Comparison of ENCODE assay signal across 29 cellular contexts in genomic region chr1:202908998-202909397, GRCh38.
"Had no signal": no experiment of that assay in that cellular context is flagged by ENCODE, and none has a peak within 500 bp of the region (broad histone marks: within the 10 kb centered on the region; RNA-seq: fewer than 3 reads in every experiment).

No MANE protein-coding gene starts in this region.

- H3K9me3 Mint-ChIP-seq: naive B cell; naive thymus-derived CD8-positive, alpha-beta T cell; natural killer cell treated with Interleukin-12 subunit alpha and Interleukin-12 subunit beta and Interleukin-15 and Interleukin-18, amount 100 ng/mL, for 72 hours; nephron progenitor cell; neural crest cell; stimulated activated memory B cell treated with anti-CD40 and anti-IgM and Interleukin-4, amounts not matched to agents 10 μg/mL and 1 μg/mL and 100 μg/mL, for 72 hours; stimulated activated naive CD8-positive, alpha-beta T cell treated with anti-CD3 and anti-CD28 coated beads, Interleukin-15, amount 100 ng/mL, for 72 hours had no signal

- H3K27ac ChIP-seq: neutrophil, pancreas, psoas muscle, skin epidermis, spleen, thoracic aorta, thyroid gland, tibial nerve, upper lobe of left lung, vagina had no signal

- H3K9me3 ChIP-seq: neutrophil, pancreas, psoas muscle, spleen, thoracic aorta, thyroid gland, tibial nerve, upper lobe of left lung, vagina had no signal

- H3K4me1 ChIP-seq: pancreas, psoas muscle, spleen, thyroid gland, tibial nerve, upper lobe of left lung, vagina had no signal

- H3K4me3 Mint-ChIP-seq: naive B cell; naive thymus-derived CD8-positive, alpha-beta T cell; natural killer cell treated with Interleukin-12 subunit alpha and Interleukin-12 subunit beta and Interleukin-15 and Interleukin-18, amount 100 ng/mL, for 72 hours; nephron progenitor cell; neural crest cell; stimulated activated memory B cell treated with anti-CD40 and anti-IgM and Interleukin-4, amounts not matched to agents 10 μg/mL and 1 μg/mL and 100 μg/mL, for 72 hours; stimulated activated naive CD8-positive, alpha-beta T cell treated with anti-CD3 and anti-CD28 coated beads, Interleukin-15, amount 100 ng/mL, for 72 hours had no signal

- H3K27ac Mint-ChIP-seq: naive B cell; natural killer cell treated with Interleukin-12 subunit alpha and Interleukin-12 subunit beta and Interleukin-15 and Interleukin-18, amount 100 ng/mL, for 72 hours; nephron progenitor cell; stimulated activated memory B cell treated with anti-CD40 and anti-IgM and Interleukin-4, amounts not matched to agents 10 μg/mL and 1 μg/mL and 100 μg/mL, for 72 hours; stimulated activated naive CD8-positive, alpha-beta T cell treated with anti-CD3 and anti-CD28 coated beads, Interleukin-15, amount 100 ng/mL, for 72 hours had no signal

- ATAC-seq: naive thymus-derived CD8-positive, alpha-beta T cell; natural killer cell treated with Interleukin-12 subunit alpha and Interleukin-12 subunit beta and Interleukin-15 and Interleukin-18, amount 100 ng/mL, for 72 hours; pancreas; psoas muscle; right cardiac atrium; sciatic nerve; stimulated activated memory B cell treated with anti-CD40 and anti-IgM and Interleukin-4, amounts not matched to agents 10 μg/mL and 1 μg/mL and 100 μg/mL, for 72 hours; stimulated activated naive CD8-positive, alpha-beta T cell treated with anti-CD3 and anti-CD28 coated beads, Interleukin-15, amount 100 ng/mL, for 72 hours; stimulated activated naive CD8-positive, alpha-beta T cell treated with anti-CD3 and anti-CD28 coated beads, Interleukin-15, Interleukin-2, amounts not matched to agents 100 U/mL and 50 U/mL, for 24 hours had no signal

- H3K4me1 Mint-ChIP-seq: nephron progenitor cell; neural crest cell; stimulated activated memory B cell treated with anti-CD40 and anti-IgM and Interleukin-4, amounts not matched to agents 10 μg/mL and 1 μg/mL and 100 μg/mL, for 72 hours had no signal

- H3K4me3 ChIP-seq: pancreas, psoas muscle, skin epidermis, smooth muscle cell, spleen, thoracic aorta, thyroid gland, tibial nerve, upper lobe of left lung, vagina had no signal

- H3K27me3 Mint-ChIP-seq: naive B cell; naive thymus-derived CD8-positive, alpha-beta T cell; natural killer cell treated with Interleukin-12 subunit alpha and Interleukin-12 subunit beta and Interleukin-15 and Interleukin-18, amount 100 ng/mL, for 72 hours; stimulated activated memory B cell treated with anti-CD40 and anti-IgM and Interleukin-4, amounts not matched to agents 10 μg/mL and 1 μg/mL and 100 μg/mL, for 72 hours; stimulated activated naive CD8-positive, alpha-beta T cell treated with anti-CD3 and anti-CD28 coated beads, Interleukin-15, amount 100 ng/mL, for 72 hours had no signal

- DNase-seq: naive B cell; naive thymus-derived CD8-positive, alpha-beta T cell; nephron progenitor cell; nucleus accumbens; pancreas; psoas muscle; right cardiac atrium; spleen; stimulated activated CD4-positive, alpha-beta T cell treated with anti-CD3 and anti-CD28 coated beads, Interleukin-12 subunit alpha, Interleukin-12 subunit beta, amount 100 ng/mL, for 4 hours; stimulated activated CD4-positive, alpha-beta T cell treated with anti-CD3 and anti-CD28 coated beads, Interleukin-1b, Interleukin-23, amount 100 ng/mL, for 48 hours; stimulated activated CD4-positive, alpha-beta T cell treated with anti-CD3 and anti-CD28 coated beads, Interleukin-4, amount 100 ng/mL, for 1 hour; stimulated activated CD4-positive, alpha-beta T cell treated with anti-CD3 and anti-CD28 coated beads, Interleukin-4, amount 100 ng/mL, for 4 hours; stimulated activated CD8-positive, alpha-beta memory T cell treated with anti-CD3 and anti-CD28 coated beads, Interleukin-4, amount 100 ng/mL, for 48 hours; stimulated activated naive CD4-positive, alpha-beta T cell; stimulated activated naive CD8-positive, alpha-beta T cell treated with anti-CD3 and anti-CD28 coated beads, Interleukin-15, amount 100 ng/mL, for 72 hours; stimulated activated naive CD8-positive, alpha-beta T cell treated with anti-CD3 and anti-CD28 coated beads, Interleukin-15, Interleukin-2, amounts not matched to agents 100 U/mL and 50 U/mL, for 24 hours; thyroid gland; trophoblast cell; upper lobe of left lung had no signal

- H3K27me3 ChIP-seq: neutrophil, pancreas, spleen, thyroid gland, tibial nerve, upper lobe of left lung, vagina had no signal
